8 cellular contexts compared by ENCODE assay signal in the genomic region with DNA sequence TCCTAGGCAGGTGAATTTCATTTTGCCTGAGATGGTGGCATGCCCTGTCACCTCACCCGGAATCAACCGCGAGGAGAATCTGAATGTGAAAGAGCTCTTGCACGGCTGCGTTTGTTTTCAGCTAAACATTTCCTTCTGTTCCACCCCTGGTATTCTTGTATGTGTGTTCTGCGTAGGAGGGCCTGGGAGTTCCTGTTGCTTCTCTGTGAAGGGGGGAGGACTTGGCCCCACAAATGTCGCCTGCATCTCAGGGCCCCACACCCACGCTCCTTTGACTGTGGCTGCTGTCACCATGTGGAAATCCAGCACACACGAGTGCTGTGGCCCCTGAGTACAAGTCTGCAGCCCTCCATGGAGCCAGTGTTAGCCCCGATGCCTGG. TPM values are rescaled to one million over a fixed set of nuclear protein-coding genes. Genes with fewer than 3 reads are reported as not detected.
DNase-seq lines count a peak whose midpoint lies in the region; ATAC-seq and TF ChIP-seq lines count a peak whose summit lies in the region.

No MANE protein-coding gene starts in this region.

- peak overlapping the region; percentile 81 for H3K27ac ChIP-seq in naive thymus-derived CD4-positive, alpha-beta T cell (ENCODE audit: low read depth, low read length)
- peak overlapping the region; percentile 39 to 69 (median 48) for H3K27ac ChIP-seq in upper lobe of left lung

- 33 to 64% methylated on average over 6 to 10 of the region's 10 CpGs for WGBS in upper lobe of left lung, 2 donors

- peak overlapping the region; percentile 88 for H3K27ac Mint-ChIP-seq in activated T-cell treated with anti-CD3 and anti-CD28 coated beads, Interleukin-2, amount 50 U/mL, for 24 hours
- H3K27ac Mint-ChIP-seq in naive thymus-derived CD4-positive, alpha-beta T cell = peak overlapping the region; percentile 96 to 100 (median 98)

- TF ChIP-seq CTCF in upper lobe of left lung (IDR thresholded peaks at IDR 0.05) = no peak

- POLR2A ChIA-PET in naive thymus-derived CD4-positive, alpha-beta T cell (lab: Charles Lee) = interaction anchor here (0.6 to 4.7 kb wide), 11 partner anchors 10 to 99 kb away, joined by 3 to 39 read pairs (median 7); no protein-coding TSS in a partner anchor

- H3K36me3 Mint-ChIP-seq in activated T-cell treated with anti-CD3 and anti-CD28 coated beads, Interleukin-2, amount 50 U/mL, for 24 hours (ENCODE audit: low read depth) = no peaks in the 10 kb centered on the region
- H3K36me3 Mint-ChIP-seq in naive thymus-derived CD4-positive, alpha-beta T cell = peaks cover 0 to 19% (median 0%) of the 10 kb centered on the region in 5 donors

- H3K4me3 Mint-ChIP-seq in activated T-cell treated with anti-CD3 and anti-CD28 coated beads, Interleukin-2, amount 50 U/mL, for 24 hours = peak overlapping the region; percentile 63
- H3K4me3 Mint-ChIP-seq in naive thymus-derived CD4-positive, alpha-beta T cell = peak overlapping the region; percentile 77 to 93 (median 87)

- no peaks in the 10 kb centered on the region for H3K36me3 ChIP-seq in naive thymus-derived CD4-positive, alpha-beta T cell (ENCODE audit: control insufficient read depth in 2 of 3, insufficient read depth in 3 of 3, low read length in 3 of 3)
- H3K36me3 ChIP-seq in upper lobe of left lung = peaks cover 0 to 7% (median 0%) of the 10 kb centered on the region in 4 donors
- no peaks in the 10 kb centered on the region; the same call in 1 of the 2 replicates for H3K36me3 ChIP-seq in H7 (replicated peaks; ENCODE audit: control insufficient read depth, insufficient read depth, low read length)

- CTCF ChIA-PET in naive thymus-derived CD4-positive, alpha-beta T cell (lab: Charles Lee) = interaction anchor here (0.6 to 4.8 kb wide), 9 partner anchors 14 to 121 kb away, joined by 3 to 23 read pairs (median 5); no protein-coding TSS in a partner anchor

- peak overlapping the region; percentile 57 for H3K4me3 ChIP-seq in naive thymus-derived CD4-positive, alpha-beta T cell (ENCODE audit: low read length)
- no peak overlapping the region for H3K4me3 ChIP-seq in upper lobe of left lung
- H3K4me3 ChIP-seq in H7 (ENCODE audit: insufficient read depth, low read depth, low read length) = no peak overlapping the region

- intact Hi-C loops in naive thymus-derived CD4-positive, alpha-beta T cell (cut with micrococcal nuclease) = loop anchor here (1.0 to 10.0 kb wide), 6 partner anchors 13 to 766 kb away; no protein-coding TSS in a partner anchor

- H3K4me1 ChIP-seq in naive thymus-derived CD4-positive, alpha-beta T cell (ENCODE audit: control insufficient read depth in 2 of 2, insufficient read depth in 2 of 2, low read length in 2 of 2) = peaks cover 61 to 65% of the 10 kb centered on the region in 2 donors
- peaks cover 14 to 18% (median 17%) of the 10 kb centered on the region in 4 donors for H3K4me1 ChIP-seq in upper lobe of left lung

- H3K9me3 Mint-ChIP-seq in activated T-cell treated with anti-CD3 and anti-CD28 coated beads, Interleukin-2, amount 50 U/mL, for 24 hours = no peaks in the 10 kb centered on the region
- no peaks in the 10 kb centered on the region for H3K9me3 Mint-ChIP-seq in naive thymus-derived CD4-positive, alpha-beta T cell

- no peak for TF ChIP-seq POLR2A in GM18505 (IDR thresholded peaks at IDR 0.05; ENCODE audit: borderline replicate concordance, extremely low read depth, insufficient read depth, insufficient read length)
- no peak for TF ChIP-seq POLR2A in upper lobe of left lung (IDR thresholded peaks at IDR 0.05)

- no peak for TF ChIP-seq EP300 in upper lobe of left lung (IDR thresholded peaks at IDR 0.05)

- peaks cover 66% of the 10 kb centered on the region for H3K4me1 Mint-ChIP-seq in activated T-cell treated with anti-CD3 and anti-CD28 coated beads, Interleukin-2, amount 50 U/mL, for 24 hours (ENCODE audit: low read depth)
- H3K4me1 Mint-ChIP-seq in naive thymus-derived CD4-positive, alpha-beta T cell = peaks cover 12 to 70% (median 62%) of the 10 kb centered on the region in 7 donors

- H3K27me3 Mint-ChIP-seq in activated T-cell treated with anti-CD3 and anti-CD28 coated beads, Interleukin-2, amount 50 U/mL, for 24 hours = no peaks in the 10 kb centered on the region
- H3K27me3 Mint-ChIP-seq in naive thymus-derived CD4-positive, alpha-beta T cell = no peaks in the 10 kb centered on the region

- H3K27me3 ChIP-seq in naive thymus-derived CD4-positive, alpha-beta T cell (ENCODE audit: control insufficient read depth in 2 of 2, insufficient read depth in 2 of 2, low read length in 2 of 2) = no peaks in the 10 kb centered on the region
- no peaks in the 10 kb centered on the region for H3K27me3 ChIP-seq in upper lobe of left lung
- H3K27me3 ChIP-seq in H7 (ENCODE audit: control insufficient read depth, insufficient read depth, low read length) = no peaks in the 10 kb centered on the region

- DNase-seq in activated T-cell treated with anti-CD3 and anti-CD28 coated beads, Interleukin-2, amount 50 U/mL, for 24 hours = no peak
- DNase-seq in naive thymus-derived CD4-positive, alpha-beta T cell = peak in 8 of 9 donors; percentile 33 to 87 (median 76)
- DNase-seq in upper lobe of left lung = no peak
- no peak for DNase-seq in NCI-H748 treated with DMSO at 0.1 percent for 48 hours (lab: John Stamatoyannopoulos, UW)
- DNase-seq in H7 = no peak
- no peak for DNase-seq in islet precursor cell

- H3K9me3 ChIP-seq in naive thymus-derived CD4-positive, alpha-beta T cell (ENCODE audit: control insufficient read depth in 2 of 3, low read length in 3 of 3) = no peaks in the 10 kb centered on the region
- H3K9me3 ChIP-seq in upper lobe of left lung = no peaks in the 10 kb centered on the region

- ATAC-seq in GM18505 (IDR thresholded peaks at IDR 0.05; ENCODE audit: unreplicated experiment) (peak; percentile 43), HG03139 (IDR thresholded peaks at IDR 0.05; ENCODE audit: unreplicated experiment) (peak; percentile 31), upper lobe of left lung (ENCODE audit: low FRiP score in 2 of 2) (peak; percentile 43 to 58)
- peak; percentile 60 for ATAC-seq in naive thymus-derived CD4-positive, alpha-beta T cell

RNA-seq across cellular contexts. Expression of gene CLCN4, which starts 45.8 kb away (rescaled TPM):
- under 1 TPM in 4 of 5 experiments, not detected in 1; 0.11 to 0.42 (median 0.20) TPM for total RNA-seq in naive thymus-derived CD4-positive, alpha-beta T cell
- polyA plus RNA-seq in naive thymus-derived CD4-positive, alpha-beta T cell = under 1 TPM in 1 of 2 donors, not detected in 1; 0.02 TPM
- 10 to 100 TPM in 3 of 6 donors, 1 to 10 TPM in 3; 5.2 to 26.3 (median 11.7) TPM for total RNA-seq in upper lobe of left lung
- total RNA-seq in H7 (2014; rRNA removed; shearing (Covaris generic)) = 4.2 and 4.3 TPM in 2 replicates

Comparison
In these comparisons a context has a peak if more than half of its experiments do, and no peak if none do; other contexts are left out.
1. DNase-seq: peak in naive thymus-derived CD4-positive, alpha-beta T cell (8 of 9); none in activated T-cell treated with anti-CD3 and anti-CD28 coated beads, Interleukin-2, amount 50 U/mL, for 24 hours (single experiment), upper lobe of left lung (0 of 2), NCI-H748 treated with DMSO at 0.1 percent for 48 hours (single experiment), H7 (single experiment) and islet precursor cell (single experiment).
2. Peak in every context shown above with its lines, with median percentiles within 50 percentile points of each other: ATAC-seq.